8 cellular contexts compared by ENCODE assay signal in the genomic region with DNA sequence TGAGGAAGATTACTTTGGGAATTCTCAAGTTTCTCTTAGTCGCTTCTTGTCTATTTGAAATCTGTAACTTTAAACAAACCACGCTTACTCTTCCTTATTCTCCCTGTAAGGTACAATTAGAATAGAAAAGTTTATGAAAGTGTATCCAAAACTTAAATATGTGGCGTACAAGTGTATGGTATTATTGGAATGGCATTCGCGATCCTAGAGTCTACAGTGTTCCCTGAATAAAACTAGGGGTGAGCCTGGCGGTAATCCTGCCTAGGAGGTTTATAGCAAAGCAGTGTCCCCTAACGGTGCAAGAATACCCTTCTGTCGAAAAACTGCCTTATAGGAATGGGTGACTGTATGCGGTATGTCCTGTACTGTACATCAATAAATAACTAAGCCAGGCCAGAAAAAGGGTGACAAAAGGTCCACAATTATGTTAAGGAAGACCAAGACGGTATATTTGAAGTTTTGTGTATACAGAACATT. TPM values are rescaled to one million over a fixed set of nuclear protein-coding genes. Genes with fewer than 3 reads are reported as not detected.
DNase-seq lines count a peak whose midpoint lies in the region; ATAC-seq, FAIRE-seq and TF ChIP-seq lines count a peak whose summit lies in the region.

No MANE protein-coding gene starts in this region.

- H3K4me1 Mint-ChIP-seq in endothelial cell (ENCODE audit: unreplicated experiment) = peaks cover 18% of the 10 kb centered on the region

- CTCF ChIA-PET in OCI-LY7 (lab: Charles Lee; ENCODE audit: unreplicated experiment) = no interaction called here

- POLR2A ChIA-PET in OCI-LY7 (lab: Charles Lee) = interaction anchor here (0.5 to 2.7 kb wide), 2 partner anchors 8 to 41 kb away, joined by 3 to 7 read pairs; no protein-coding TSS in a partner anchor

- H3K27me3 Mint-ChIP-seq in endothelial cell (ENCODE audit: unreplicated experiment) = peaks cover 7% of the 10 kb centered on the region

- ATAC-seq in pancreas (no peak), GM18907 (IDR thresholded peaks at IDR 0.05; ENCODE audit: unreplicated experiment) (no peak), GM21786 (IDR thresholded peaks at IDR 0.05; ENCODE audit: unreplicated experiment) (no peak), GM19467 (IDR thresholded peaks at IDR 0.05; ENCODE audit: unreplicated experiment) (no peak)

- H3K9me3 Mint-ChIP-seq in endothelial cell (ENCODE audit: unreplicated experiment) = no peaks in the 10 kb centered on the region

- H3K9me3 ChIP-seq in OCI-LY7 (ENCODE audit: low read length) = no peaks in the 10 kb centered on the region
- H3K9me3 ChIP-seq in pancreas = no peaks in the 10 kb centered on the region

- H3K36me3 ChIP-seq in OCI-LY7 (ENCODE audit: insufficient read depth, low read length) = peaks cover 43% of the 10 kb centered on the region
- H3K36me3 ChIP-seq in pancreas = no peaks in the 10 kb centered on the region

- H3K27ac Mint-ChIP-seq in endothelial cell (ENCODE audit: unreplicated experiment) = peak overlapping the region; percentile 78

- peaks cover 62% of the 10 kb centered on the region for H3K79me2 ChIP-seq in OCI-LY7 (ENCODE audit: insufficient read depth, low read depth, low read length)

- peak overlapping the region; percentile 91 for H3K4me2 ChIP-seq in OCI-LY7 (ENCODE audit: low read length)

- DNase-seq in OCI-LY7 (ENCODE audit: low spot score) = peak; percentile 51
- DNase-seq in endothelial cell (ENCODE audit: low spot score) = no peak
- DNase-seq in pancreas = no peak
- no peak for DNase-seq in NK-92 treated with Interleukin-12 subunit alpha and Interleukin-12 subunit beta, amount 100 ng/mL, for 24 hours (lab: John Stamatoyannopoulos, UW)

- H3K36me3 Mint-ChIP-seq in endothelial cell (ENCODE audit: low read depth, unreplicated experiment) = peaks cover 4% of the 10 kb centered on the region

- no peaks in the 10 kb centered on the region for H3K27me3 ChIP-seq in pancreas

- TSS peak; percentile 59 for BruUV-seq in OCI-LY7 (replicated peaks; lab: Mats Ljungman, UMichigan)

- intact Hi-C loops in OCI-LY7 (cut with micrococcal nuclease; ENCODE audit: unreplicated experiment) = loop anchor here (1.0 to 5.0 kb wide), 6 partner anchors 29 to 401 kb away; partner anchors contain the start of genes GDI2 and RBM17
- intact Hi-C loops in pancreas (cut with DNase I) = no loop called here

- H3K9me2 ChIP-seq in OCI-LY7 (ENCODE audit: insufficient read depth, low read length) = no peaks in the 10 kb centered on the region

- peak overlapping the region; percentile 77 for H3K27ac ChIP-seq in OCI-LY7 (ENCODE audit: low read depth, low read length, poor library complexity, severe bottlenecking)
- peak overlapping the region; percentile 81 to 83 (median 82) for H3K27ac ChIP-seq in pancreas

- peak; percentile 62; the same call in 1 of the 2 replicates for TF ChIP-seq CTCF in OCI-LY7 (conservative IDR thresholded peaks at IDR 0.05; ENCODE audit: low read length)
- no peak for TF ChIP-seq CTCF in endothelial cell (IDR thresholded peaks at IDR 0.05; ENCODE audit: unreplicated experiment)
- TF ChIP-seq CTCF in pancreas (IDR thresholded peaks at IDR 0.05) = no peak

- peak overlapping the region; percentile 80 for H3K4me3 ChIP-seq in GM08714 (ENCODE audit: low read length)
- peak overlapping the region; percentile 81 for H3K4me3 ChIP-seq in OCI-LY7 (ENCODE audit: low read depth, low read length, poor library complexity, severe bottlenecking)
- H3K4me3 ChIP-seq in pancreas = peak overlapping the region; percentile 88 to 98 (median 93)

- peaks cover 60% of the 10 kb centered on the region for H3K4me1 ChIP-seq in OCI-LY7 (ENCODE audit: insufficient read depth, low read length, poor library complexity, severe bottlenecking)
- H3K4me1 ChIP-seq in pancreas = peaks cover 7 to 12% (median 11%) of the 10 kb centered on the region in 3 donors

- WGBS in pancreas, 2 donors = 1 to 2% methylated on average over 10 of the region's 10 CpGs

- no peak for FAIRE-seq in pancreas (lab: Jason Lieb, UNC)

- peak overlapping the region; percentile 98 for H3K4me3 Mint-ChIP-seq in endothelial cell (ENCODE audit: unreplicated experiment)

- H4K20me1 ChIP-seq in OCI-LY7 (ENCODE audit: insufficient read depth, low read length) = peaks cover 9% of the 10 kb centered on the region; the same call in 1 of the 2 replicates

- no peak overlapping the region for H2AFZ ChIP-seq in OCI-LY7 (ENCODE audit: low read length)

RNA-seq across cellular contexts. Expression of gene TASOR2, which starts 1.2 kb away (rescaled TPM):
- 103 and 113 TPM in 2 replicates for total RNA-seq in OCI-LY7 (2014; rRNA removed; shearing (Covaris generic))
- 116 and 127 TPM in 2 replicates for total RNA-seq in OCI-LY7 (2022)
- 49.1 TPM for total RNA-seq in endothelial cell (ENCODE audit: unreplicated experiment)
- 10 to 100 TPM; 24.4 to 36.9 (median 30.2) TPM for total RNA-seq in pancreas
- 10 to 100 TPM; 10.7 to 11.9 TPM for polyA plus RNA-seq in pancreas

RNA-seq across cellular contexts. Expression of gene ASB13, which starts 19.4 kb away (rescaled TPM):
- total RNA-seq in OCI-LY7 (2014; rRNA removed; shearing (Covaris generic)) = 23.2 and 25.6 TPM in 2 replicates
- 90.4 and 108 TPM in 2 replicates for total RNA-seq in OCI-LY7 (2022)
- 22.5 TPM for total RNA-seq in endothelial cell (ENCODE audit: unreplicated experiment)
- total RNA-seq in pancreas = 10 to 100 TPM in 3 of 6 donors, 1 to 10 TPM in 3; 8.7 to 17.6 (median 10.2) TPM
- polyA plus RNA-seq in pancreas = 10 to 100 TPM; 15.1 to 22.2 TPM
